In genomic region chr22:38756631-38757463, GRCh38 we compare ENCODE assay signal across 8 cellular contexts. TPM values are rescaled to one million over a fixed set of nuclear protein-coding genes. Genes with fewer than 3 reads are reported as not detected.
DNase-seq lines count a peak whose midpoint lies in the region; ATAC-seq and TF ChIP-seq lines count a peak whose summit lies in the region.

No MANE protein-coding gene starts in this region.

- no peak for TF ChIP-seq POLR2A in adrenal gland (IDR thresholded peaks at IDR 0.05)

- TF ChIP-seq CTCF in Caco-2 (IDR thresholded peaks at IDR 0.05; ENCODE audit: insufficient read depth in 1 of 2, low read depth in 1 of 2, low read length in 1 of 2, severe bottlenecking in 1 of 2, unreplicated experiment in 1 of 2) = no peak
- TF ChIP-seq CTCF in LNCaP clone FGC (IDR thresholded peaks at IDR 0.05; ENCODE audit: control insufficient read depth, extremely low read depth, insufficient read depth) = no peak
- no peak for TF ChIP-seq CTCF in adrenal gland (IDR thresholded peaks at IDR 0.05)
- no peak for TF ChIP-seq CTCF in mesothelial cell of epicardium (IDR thresholded peaks at IDR 0.05; ENCODE audit: unreplicated experiment)

- peaks cover 13% of the 10 kb centered on the region for H3K4me1 Mint-ChIP-seq in Caco-2 (ENCODE audit: low read depth, unreplicated experiment)
- peaks cover 29% of the 10 kb centered on the region for H3K4me1 Mint-ChIP-seq in mesothelial cell of epicardium

- DNase-seq in Caco-2 = no peak
- no peak for DNase-seq in LNCaP clone FGC (ENCODE audit: low read depth)
- DNase-seq in adrenal gland = no peak
- DNase-seq in mesothelial cell of epicardium (ENCODE audit: low spot score in 2 of 2, unreplicated experiment in 2 of 2) = no peak
- DNase-seq in SKM-1 (lab: John Stamatoyannopoulos, UW; ENCODE audit: unreplicated experiment) = no peak

- BruUV-seq in Caco-2 (replicated peaks; lab: Mats Ljungman, UMichigan) = TSS peak; percentile 58

- POLR2A ChIA-PET in Caco-2 (lab: Charles Lee) = no interaction called here

- H3K27me3 Mint-ChIP-seq in Caco-2 (ENCODE audit: insufficient read depth, unreplicated experiment) (no peaks in the 10 kb centered on the region), mesothelial cell of epicardium (ENCODE audit: low read depth) (no peaks in the 10 kb centered on the region)

- no peaks in the 10 kb centered on the region for H3K27me3 ChIP-seq in Caco-2 (replicated peaks; ENCODE audit: control insufficient read depth, insufficient read depth, low read length)
- H3K27me3 ChIP-seq in adrenal gland = no peaks in the 10 kb centered on the region

- intact Hi-C loops in Caco-2 (cut with micrococcal nuclease; ENCODE audit: unreplicated experiment) = loop anchor here (5.0 kb wide), 1 partner anchor 50 kb away; the partner anchor contains the start of gene GTPBP1
- intact Hi-C loops in adrenal gland (cut with DNase I) = no loop called here

- H3K36me3 Mint-ChIP-seq in Caco-2 (ENCODE audit: insufficient read depth, unreplicated experiment) (peaks cover 19% of the 10 kb centered on the region), mesothelial cell of epicardium (peaks cover 4% of the 10 kb centered on the region)

- H3K9me3 ChIP-seq in Caco-2 (no peaks in the 10 kb centered on the region), adrenal gland (replicated peaks in 1 of 3) (no peaks in the 10 kb centered on the region)

- WGBS in adrenal gland, 4 donors = 56 to 61% (median 59%) methylated on average over 18 to 21 of the region's 21 CpGs

- no peak for ATAC-seq in HG02840 (IDR thresholded peaks at IDR 0.05; ENCODE audit: low FRiP score, unreplicated experiment)
- ATAC-seq in GM21723 (IDR thresholded peaks at IDR 0.05; ENCODE audit: unreplicated experiment) = no peak
- ATAC-seq in GM19328 (IDR thresholded peaks at IDR 0.05; ENCODE audit: unreplicated experiment) = no peak

- H3K9me3 Mint-ChIP-seq in Caco-2 (ENCODE audit: unreplicated experiment) = no peaks in the 10 kb centered on the region
- no peaks in the 10 kb centered on the region for H3K9me3 Mint-ChIP-seq in mesothelial cell of epicardium

- peak overlapping the region; percentile 77 for H3K4me3 Mint-ChIP-seq in Caco-2 (ENCODE audit: unreplicated experiment)
- peak overlapping the region; percentile 75 for H3K4me3 Mint-ChIP-seq in mesothelial cell of epicardium

- peak overlapping the region; percentile 80 for H3K27ac Mint-ChIP-seq in Caco-2 (ENCODE audit: unreplicated experiment)
- H3K27ac Mint-ChIP-seq in mesothelial cell of epicardium = peak overlapping the region; percentile 69

- H3K4me3 ChIP-seq in Caco-2 (ENCODE audit: low read depth, low read length) (peak overlapping the region; percentile 94), LNCaP clone FGC (ENCODE audit: low read depth, low read length) (peak overlapping the region; percentile 74), adrenal gland (peak overlapping the region in 1 of 4 donors; percentile 82)

- H3K36me3 ChIP-seq in Caco-2 (ENCODE audit: control insufficient read depth, insufficient read depth, low read length) = no peaks in the 10 kb centered on the region
- H3K36me3 ChIP-seq in adrenal gland (replicated peaks in 1 of 2) = peaks cover 0 to 10% of the 10 kb centered on the region in 2 donors

- peak overlapping the region in 3 of 5 donors; percentile 94 to 100 (median 94) for H3K27ac ChIP-seq in adrenal gland

- H3K4me1 ChIP-seq in Caco-2 = peaks cover 21% of the 10 kb centered on the region
- H3K4me1 ChIP-seq in adrenal gland (replicated peaks in 1 of 2) = peaks cover 25 to 33% of the 10 kb centered on the region in 2 donors

- CTCF ChIA-PET in Caco-2 (lab: Charles Lee) = interaction anchor here (0.5 to 1.6 kb wide), 3 partner anchors 9 to 554 kb away, joined by 3 to 11 read pairs (median 4); no protein-coding TSS in a partner anchor

RNA-seq across cellular contexts. Expression of gene SUN2, which starts 1.0 kb away (rescaled TPM):
- total RNA-seq in Caco-2 (2022) = 61.9 and 67.8 TPM in 2 replicates
- 100 to 1,000 TPM in 4 of 8 donors, 10 to 100 TPM in 4; 79.3 to 196 (median 108) TPM for total RNA-seq in adrenal gland
- 10 to 100 TPM; 13.0 to 35.9 (median 21.8) TPM for polyA plus RNA-seq in adrenal gland
- total RNA-seq in mesothelial cell of epicardium = 59.8 to 63.0 TPM (median 61.2 TPM) in 3 replicates

RNA-seq across cellular contexts. Expression of gene DNAL4, which starts 37.1 kb away (rescaled TPM):
- total RNA-seq in Caco-2 (2022) = 8.1 and 9.2 TPM in 2 replicates
- total RNA-seq in adrenal gland = 10 to 100 TPM; 12.9 to 29.8 (median 22.3) TPM
- 10 to 100 TPM; 11.8 to 19.7 (median 14.7) TPM for polyA plus RNA-seq in adrenal gland
- 15.9 to 18.0 TPM (median 17.3 TPM) in 3 replicates for total RNA-seq in mesothelial cell of epicardium

RNA-seq across cellular contexts. Expression of gene GTPBP1, which starts 51.1 kb away (rescaled TPM):
- total RNA-seq in Caco-2 (2022) (47.2 and 48.0 TPM in 2 replicates), adrenal gland (10 to 100 TPM; 31.8 to 56.9 (median 42.9) TPM), mesothelial cell of epicardium (71.6 to 74.3 TPM (median 73.1 TPM) in 3 replicates)
- polyA plus RNA-seq in adrenal gland = 10 to 100 TPM; 14.0 to 33.7 (median 31.9) TPM

RNA-seq across cellular contexts. Expression of gene JOSD1, which starts 56.1 kb away (rescaled TPM):
- total RNA-seq in Caco-2 (2022) = 50.3 and 55.3 TPM in 2 replicates
- total RNA-seq in adrenal gland = 10 to 100 TPM; 35.5 to 93.4 (median 47.3) TPM
- polyA plus RNA-seq in adrenal gland = 10 to 100 TPM; 14.3 to 27.2 (median 18.1) TPM
- 58.4 to 59.6 TPM (median 59.6 TPM) in 3 replicates for total RNA-seq in mesothelial cell of epicardium
